Comparison of ENCODE assay signal across 8 cellular contexts in the genomic region with DNA sequence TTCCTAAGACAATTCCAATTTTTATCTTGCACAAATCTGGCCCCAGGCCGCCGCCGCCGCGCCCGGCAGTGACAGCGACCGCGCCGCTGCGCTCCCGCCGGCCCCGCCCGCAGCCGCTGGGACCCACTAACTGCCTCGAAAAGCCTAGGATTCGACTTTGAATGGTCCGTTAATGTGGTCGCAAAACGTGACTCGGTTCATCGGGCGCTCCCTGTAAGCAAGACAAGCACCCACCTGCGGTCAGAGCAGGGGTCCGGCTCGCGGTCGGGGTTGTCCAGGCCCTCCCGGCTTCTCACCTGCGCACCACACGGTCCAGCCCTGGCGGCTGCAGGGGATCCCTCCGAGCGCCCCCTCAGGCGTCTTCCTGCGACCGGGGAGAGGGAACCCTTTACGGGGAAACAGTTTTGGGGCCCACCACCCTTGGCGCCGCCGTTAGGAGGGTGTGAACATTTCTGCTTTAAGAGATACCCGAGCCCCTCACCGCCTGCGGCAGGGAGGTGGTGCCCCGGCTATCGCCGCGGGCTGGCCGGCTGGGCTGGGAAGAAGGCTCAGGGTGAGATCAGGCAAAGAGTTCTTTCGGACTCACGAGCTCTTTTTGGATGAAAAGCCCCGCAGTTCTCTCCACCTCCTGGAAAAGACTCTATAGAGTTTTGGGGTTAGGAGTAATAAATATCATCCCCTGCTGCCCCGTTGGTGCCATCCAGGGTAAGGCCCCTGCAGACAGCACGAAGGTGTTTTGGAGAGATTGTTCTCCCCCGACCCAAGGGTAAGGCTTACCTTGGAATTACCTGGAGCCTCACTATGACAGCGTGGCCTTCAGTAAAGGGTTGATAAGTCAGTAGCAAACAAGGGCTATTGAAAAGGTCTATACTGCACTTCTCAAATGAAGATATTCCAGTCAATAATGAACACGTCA. TPM values are rescaled to one million over a fixed set of nuclear protein-coding genes. Genes with fewer than 3 reads are reported as not detected.
DNase-seq lines count a peak whose midpoint lies in the region; ATAC-seq, FAIRE-seq and TF ChIP-seq lines count a peak whose summit lies in the region.

No MANE protein-coding gene starts in this region.

- CTCF ChIA-PET in K562 (lab: Yijun Ruan, JAX; ENCODE audit: low intra/inter-chr PET ratio) (no interaction called here), HEK293T (lab: Yijun Ruan, JAX) (no interaction called here)

- no peaks in the 10 kb centered on the region for H3K9me1 ChIP-seq in K562 (ENCODE audit: control insufficient read depth, insufficient read depth, low read length)

- H3K4me1 ChIP-seq in DND-41 (ENCODE audit: insufficient read depth, low read length) (peaks cover 17% of the 10 kb centered on the region), K562 (replicated peaks in 1 of 2; ENCODE audit: control insufficient read depth in 2 of 2, insufficient read depth in 2 of 2, low read length in 2 of 2) (peaks cover 2 to 13% of the 10 kb centered on the region in 2 experiments; a peak in 2 of 5 replicates), upper lobe of left lung (peaks cover 9 to 15% (median 10%) of the 10 kb centered on the region in 4 donors)

- peak overlapping the region; percentile 41; the same call in 1 of the 2 replicates for H3K9ac ChIP-seq in DND-41 (ENCODE audit: low read depth, low read length)
- H3K9ac ChIP-seq in K562 (ENCODE audit: insufficient read depth in 1 of 2, low read depth in 2 of 2, low read length in 2 of 2), result peak overlapping the region in 1 of 2 experiments; percentile 85; a peak in 2 of 4 replicates

- intact Hi-C loops in K562 (cut with micrococcal nuclease), result no loop called here

- peak overlapping the region; percentile 73 for H3K4me2 ChIP-seq in DND-41 (ENCODE audit: insufficient read depth, low read length)
- peak overlapping the region; percentile 58 for H3K4me2 ChIP-seq in K562 (ENCODE audit: insufficient read depth, low read length)

- BruUV-seq in K562 (replicated peaks; lab: Mats Ljungman, UMichigan), result no TSS peak

- in situ Hi-C loops in K562 (cut with MboI), result no loop called here

- no peak for TF ChIP-seq POLR2A in K562 (conservative IDR thresholded peaks at IDR 0.05)
- no peak for TF ChIP-seq POLR2A in upper lobe of left lung (IDR thresholded peaks at IDR 0.05)

- no peaks in the 10 kb centered on the region for H3K79me2 ChIP-seq in DND-41 (ENCODE audit: insufficient read depth, low read length)
- H3K79me2 ChIP-seq in K562 (ENCODE audit: control insufficient read depth, insufficient read depth, low read length), result no peaks in the 10 kb centered on the region

- peaks cover 28% of the 10 kb centered on the region for H3K27me3 ChIP-seq in DND-41 (ENCODE audit: insufficient read depth, low read length, poor library complexity)
- H3K27me3 ChIP-seq in K562 (ENCODE audit: control insufficient read depth in 2 of 2, insufficient read depth in 2 of 2, low read length in 2 of 2), result no peaks in the 10 kb centered on the region
- peaks cover 0 to 17% (median 2%) of the 10 kb centered on the region in 4 donors for H3K27me3 ChIP-seq in upper lobe of left lung

- no peak overlapping the region for H3K27ac ChIP-seq in DND-41 (ENCODE audit: low read length)
- no peak overlapping the region for H3K27ac ChIP-seq in K562 (ENCODE audit: extremely low read depth, low read depth, low read length)
- no peak overlapping the region for H3K27ac ChIP-seq in upper lobe of left lung

- H3K9me3 ChIP-seq in DND-41 (ENCODE audit: insufficient read depth, low read length, severe bottlenecking), result no peaks in the 10 kb centered on the region
- no peaks in the 10 kb centered on the region for H3K9me3 ChIP-seq in K562 (replicated peaks; ENCODE audit: control insufficient read depth, insufficient read depth, low read depth, low read length)
- no peaks in the 10 kb centered on the region for H3K9me3 ChIP-seq in upper lobe of left lung

- no peak for TF ChIP-seq EP300 in K562 (IDR thresholded peaks at IDR 0.05; ENCODE audit: low read length)
- no peak for TF ChIP-seq EP300 in upper lobe of left lung (IDR thresholded peaks at IDR 0.05)

- ATAC-seq in DND-41 (ENCODE audit: insufficient read depth, low read depth), result peak; percentile 90
- ATAC-seq in K562, result peak; percentile 91
- peak; percentile 14 for ATAC-seq in left lobe of liver
- peak; percentile 52 to 57 for ATAC-seq in upper lobe of left lung (ENCODE audit: low FRiP score in 2 of 2)
- ATAC-seq in HG02870 (IDR thresholded peaks at IDR 0.05; ENCODE audit: unreplicated experiment), result no peak

- H2AFZ ChIP-seq in DND-41 (ENCODE audit: low read depth, low read length) (peak overlapping the region; percentile 71), K562 (ENCODE audit: low read depth, low read length) (peak overlapping the region; percentile 86)

- DNase-seq in DND-41 (peak; percentile 61), NCI-H128 (lab: John Stamatoyannopoulos, UW; ENCODE audit: unreplicated experiment) (peak; percentile 26), K562 (ENCODE audit: extremely low read depth in 1 of 4, low spot score in 3 of 4) (peak; percentile 53 to 67 (median 60)), left lobe of liver (ENCODE audit: low spot score) (no peak), upper lobe of left lung (peak in 1 of 2 donors; percentile 88), NCI-H2081 treated with DMSO at 0.1 percent for 48 hours (lab: John Stamatoyannopoulos, UW) (no peak), HEK293T (ENCODE audit: extremely low spot score) (no peak)

- TF ChIP-seq CTCF in DND-41 (IDR thresholded peaks at IDR 0.05; ENCODE audit: borderline replicate concordance, extremely low read depth, low read length, poor library complexity, severe bottlenecking), result peak; percentile 11
- no peak for TF ChIP-seq CTCF in K562 (IDR thresholded peaks at IDR 0.05 in 2 of 3, conservative IDR thresholded peaks at IDR 0.05 in 1 of 3; ENCODE audit: insufficient read depth in 2 of 3, low read depth in 1 of 3, low read length in 3 of 3)
- TF ChIP-seq CTCF in upper lobe of left lung (IDR thresholded peaks at IDR 0.05), result no peak

- FAIRE-seq in K562 (lab: Jason Lieb, UNC), result no peak

- 2% methylated on average over 41 of the region's 58 CpGs for WGBS in K562 (ENCODE audit: insufficient coverage, low coverage, missing lambda C conversion rate)
- 7 to 8% methylated on average over 29 to 41 of the region's 58 CpGs for WGBS in upper lobe of left lung, 2 donors

- H3K4me3 ChIP-seq in DND-41 (ENCODE audit: low read depth in 1 of 2, low read length in 2 of 2) (peak overlapping the region; percentile 20 to 59; a peak in 3 of 4 replicates), K562 (peak overlapping the region; percentile 33), upper lobe of left lung (peak overlapping the region in 3 of 4 donors; percentile 22 to 43 (median 41))

- H3K36me3 ChIP-seq in DND-41 (ENCODE audit: insufficient read depth, low read length) (no peaks in the 10 kb centered on the region), K562 (ENCODE audit: control insufficient read depth, insufficient read depth, low read length) (no peaks in the 10 kb centered on the region), upper lobe of left lung (no peaks in the 10 kb centered on the region)

- no peaks in the 10 kb centered on the region for H4K20me1 ChIP-seq in DND-41 (ENCODE audit: insufficient read depth, low read length)
- no peaks in the 10 kb centered on the region for H4K20me1 ChIP-seq in K562 (replicated peaks; ENCODE audit: control insufficient read depth, insufficient read depth, low read length)

- POLR2A ChIA-PET in K562 (lab: Yijun Ruan, JAX) (no interaction called here), HEK293T (lab: Yijun Ruan, JAX) (no interaction called here)

- no peak for TF ChIP-seq RAD21 in K562 (CRISPR knock-in tag; conservative IDR thresholded peaks at IDR 0.05 in 1 of 2, IDR thresholded peaks at IDR 0.05 in 1 of 2)

TF ChIP-seq in HEK293T, 16 proteins besides CTCF, POLR2A, EP300 and RAD21 (continues in another document):
- no peak for TF ChIP-seq BHLHE40 (IDR thresholded peaks at IDR 0.05; ENCODE audit: borderline replicate concordance)

RNA-seq across cellular contexts. Expression of a gene that starts 13.6 kb away (rescaled TPM):
- 4.7 and 7.3 TPM in 2 replicates for total RNA-seq in K562 (2011; cell fraction: chromatin; rRNA removed; ENCODE audit: low replicate concordance)
- total RNA-seq in K562 (2011; cell fraction: nucleolus; rRNA removed), result 4.7 and 4.9 TPM in 2 replicates
- 4.8 and 7.8 TPM in 2 replicates for total RNA-seq in K562 (2011; cell fraction: nucleoplasm; rRNA removed)
- total RNA-seq in K562 (2014; rRNA removed) (2.9 and 4.0 TPM in 2 replicates), K562 (2014; rRNA removed; fragmentation: Illumina TruSeq; extraction: Trizol) (1.9 and 2.1 TPM in 2 replicates), K562 (2015; rRNA removed; fragmentation: Illumina TruSeq; extraction: Trizol) (2.4 and 2.5 TPM in 2 replicates), K562 (2021) (6.6 and 6.8 TPM in 2 replicates), left lobe of liver (5.2 TPM), upper lobe of left lung (10 to 100 TPM; 14.7 to 25.1 (median 18.4) TPM)
- polyA plus RNA-seq in K562 (2011; rRNA removed) (2.3 and 3.2 TPM in 2 replicates), K562 (2014; fragmentation: Illumina TruSeq; extraction: Trizol) (5.7 and 7.5 TPM in 2 replicates), K562 (2014; fragmentation: Nextera tagmentation; extraction: Ambion mirVana) (1 to 10 TPM; 1.0 to 1.1 TPM), K562 (2014; rRNA removed) (3.7 and 4.2 TPM in 2 replicates)
- 1.6 and 2.1 TPM in 2 replicates for polyA plus RNA-seq in K562 (2011; cell fraction: cytosol; rRNA removed)
- polyA plus RNA-seq in K562 (2011; cell fraction: nucleus; rRNA removed), result 4.8 and 7.3 TPM in 2 replicates
- 5.1 and 6.6 TPM in 2 replicates for polyA plus RNA-seq in K562 (2012)
- polyA minus RNA-seq in K562 (2011; rRNA and poly(A)+ RNA removed), result 2.2 TPM in 2 replicates
- 2.2 and 3.4 TPM in 2 replicates for polyA minus RNA-seq in K562 (2011; cell fraction: cytosol; rRNA and poly(A)+ RNA removed)
- polyA minus RNA-seq in K562 (2011; cell fraction: nucleus; rRNA and poly(A)+ RNA removed), result 1.6 and 2.4 TPM in 2 replicates

RNA-seq across cellular contexts. Expression of a gene that starts 47.2 kb away (rescaled TPM):
- 8.0 and 9.9 TPM in 2 replicates for total RNA-seq in K562 (2011; cell fraction: chromatin; rRNA removed; ENCODE audit: low replicate concordance)
- total RNA-seq in K562 (2011; cell fraction: nucleolus; rRNA removed), result 8.6 and 12.2 TPM in 2 replicates
- 8.4 and 9.2 TPM in 2 replicates for total RNA-seq in K562 (2011; cell fraction: nucleoplasm; rRNA removed)
- 2.2 and 2.5 TPM in 2 replicates for total RNA-seq in K562 (2014; rRNA removed)
- total RNA-seq in K562 (2014; rRNA removed; fragmentation: Illumina TruSeq; extraction: Trizol), result 3.7 and 3.8 TPM in 2 replicates
- 2.4 and 2.5 TPM in 2 replicates for total RNA-seq in K562 (2015; rRNA removed; fragmentation: Illumina TruSeq; extraction: Trizol)
- total RNA-seq in K562 (2021), result 3.5 and 3.9 TPM in 2 replicates
- 3.6 and 9.5 TPM in 2 replicates for polyA plus RNA-seq in K562 (2011; rRNA removed)
- polyA plus RNA-seq in K562 (2011; cell fraction: cytosol; rRNA removed), result 4.2 and 13.5 TPM in 2 replicates
- 3.5 and 8.0 TPM in 2 replicates for polyA plus RNA-seq in K562 (2011; cell fraction: nucleus; rRNA removed)
- 4.2 and 4.7 TPM in 2 replicates for polyA plus RNA-seq in K562 (2012)
- 7.0 and 7.2 TPM in 2 replicates for polyA plus RNA-seq in K562 (2014; fragmentation: Illumina TruSeq; extraction: Trizol)
- 10 to 100 TPM; 11.5 to 12.9 TPM for polyA plus RNA-seq in K562 (2014; fragmentation: Nextera tagmentation; extraction: Ambion mirVana)
- 4.7 and 5.3 TPM in 2 replicates for polyA plus RNA-seq in K562 (2014; rRNA removed)
- polyA minus RNA-seq in K562 (2011; rRNA and poly(A)+ RNA removed), result 4.7 and 8.5 TPM in 2 replicates
- 0.64 and 5.8 TPM in 2 replicates for polyA minus RNA-seq in K562 (2011; cell fraction: cytosol; rRNA and poly(A)+ RNA removed)
- 1.8 and 2.4 TPM in 2 replicates for polyA minus RNA-seq in K562 (2011; cell fraction: nucleus; rRNA and poly(A)+ RNA removed)
- 2.3 TPM for total RNA-seq in left lobe of liver
- total RNA-seq in upper lobe of left lung, result 10 to 100 TPM in 5 of 6 donors, 1 to 10 TPM in 1; 2.4 to 68.7 (median 23.5) TPM

Comparison
In these comparisons a context has a peak if more than half of its experiments do, and no peak if none do; other contexts are left out.
1. DNase-seq: peak in DND-41 (single experiment), NCI-H128 (single experiment) and K562 (4 of 4); none in left lobe of liver (single experiment), NCI-H2081 treated with DMSO at 0.1 percent for 48 hours (single experiment) and HEK293T (single experiment).
2. Peak in every context shown above with its lines, with median percentiles within 50 percentile points of each other: H3K4me3 ChIP-seq.